ENCODE assay signal across 19 cellular contexts in the genomic region with DNA sequence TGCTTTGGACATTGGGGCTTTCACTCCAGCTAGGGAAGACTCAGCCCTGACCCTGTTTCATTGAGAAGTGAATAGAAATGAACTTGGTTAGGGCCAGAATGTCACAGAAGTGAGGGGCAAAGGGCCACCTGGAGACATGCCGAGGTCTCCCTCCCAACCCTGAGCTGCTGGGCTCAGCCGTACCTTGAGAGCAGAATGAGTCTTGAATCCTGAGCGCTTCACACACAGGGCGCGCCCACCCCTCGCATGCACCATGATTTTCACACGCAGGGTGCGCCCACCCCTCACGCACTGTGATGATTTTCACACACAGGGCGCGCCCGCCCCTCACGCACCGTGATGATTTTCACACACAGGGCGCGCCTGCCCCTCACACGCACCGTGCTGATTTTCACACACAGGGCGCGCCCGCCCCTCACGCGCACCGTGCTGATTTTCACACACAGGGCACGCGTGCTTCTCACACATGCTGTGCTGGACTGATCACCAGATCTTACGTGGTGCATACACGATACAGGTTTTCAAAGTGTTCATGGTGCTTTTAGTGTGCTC.
A peak's percentile ranks its signal among the peaks of the same experiment; 100 is the strongest.
DNase-seq lines count a peak whose midpoint lies in the region; ATAC-seq and TF ChIP-seq lines count a peak whose summit lies in the region.
"Had no signal": no experiment of that assay in that cellular context is flagged by ENCODE, and none has a peak within 500 bp of the region (broad histone marks: within the 10 kb centered on the region; RNA-seq: fewer than 3 reads in every experiment).

No MANE protein-coding gene starts in this region.

- H3K9me3 Mint-ChIP-seq in activated CD4-positive, alpha-beta T cell treated with anti-CD3 and anti-CD28 coated beads, Interleukin-2, amount 10 ng/mL, durations not matched to agents 24 days and 14 days = peaks cover 28% of the 10 kb centered on the region
- peaks cover 11% of the 10 kb centered on the region for H3K9me3 Mint-ChIP-seq in central memory CD8-positive, alpha-beta T cell
- peaks cover 9% of the 10 kb centered on the region for H3K9me3 Mint-ChIP-seq in natural killer cell treated with Interleukin-12 subunit alpha and Interleukin-12 subunit beta and Interleukin-15 and Interleukin-18, amount 100 ng/mL, for 72 hours

- TF ChIP-seq POLR2A in stomach (IDR thresholded peaks at IDR 0.05) = no peak

- H3K27me3 ChIP-seq in H7 (ENCODE audit: control insufficient read depth, insufficient read depth, low read length) = no peaks in the 10 kb centered on the region
- no peaks in the 10 kb centered on the region for H3K27me3 ChIP-seq in stomach
- H3K27me3 ChIP-seq: ascending aorta, neutrophil had no signal

- TF ChIP-seq CTCF in stomach (IDR thresholded peaks at IDR 0.05) = no peak

- H3K9me3 ChIP-seq in stomach = peaks cover 0 to 11% (median 2%) of the 10 kb centered on the region in 4 donors
- H3K9me3 ChIP-seq: ascending aorta, psoas muscle had no signal

- peaks cover 0 to 17% (median 5%) of the 10 kb centered on the region in 4 donors for H3K4me1 ChIP-seq in stomach
- H3K4me1 ChIP-seq: ascending aorta had no signal

- intact Hi-C loops in activated CD4-positive, alpha-beta T cell treated with anti-CD3 and anti-CD28 coated beads, Interleukin-2, amount 10 ng/mL, durations not matched to agents 24 days and 14 days (cut with micrococcal nuclease) = no loop called here
- intact Hi-C loops in stomach (cut with DNase I; ENCODE audit: low total_unique reads) = no loop called here

- H3K4me1 Mint-ChIP-seq in activated CD4-positive, alpha-beta T cell treated with anti-CD3 and anti-CD28 coated beads, Interleukin-2, amount 10 ng/mL, durations not matched to agents 24 days and 14 days = peaks cover 15% of the 10 kb centered on the region
- H3K4me1 Mint-ChIP-seq in central memory CD8-positive, alpha-beta T cell = peaks cover 33% of the 10 kb centered on the region
- peaks cover 30 to 33% of the 10 kb centered on the region in 2 donors for H3K4me1 Mint-ChIP-seq in natural killer cell treated with Interleukin-12 subunit alpha and Interleukin-12 subunit beta and Interleukin-15 and Interleukin-18, amount 100 ng/mL, for 72 hours (ENCODE audit: low read depth in 2 of 2)

- ATAC-seq in central memory CD8-positive, alpha-beta T cell (replicated peaks; ENCODE audit: extremely low read depth, poor library complexity, severe bottlenecking) = no peak
- no peak for ATAC-seq in natural killer cell treated with Interleukin-12 subunit alpha and Interleukin-12 subunit beta and Interleukin-15 and Interleukin-18, amount 100 ng/mL, for 72 hours
- ATAC-seq: psoas muscle had no signal

- peak overlapping the region; percentile 70 for H3K27ac Mint-ChIP-seq in activated CD4-positive, alpha-beta T cell treated with anti-CD3 and anti-CD28 coated beads, Interleukin-2, amount 10 ng/mL, durations not matched to agents 24 days and 14 days
- peak overlapping the region; percentile 68 for H3K27ac Mint-ChIP-seq in central memory CD8-positive, alpha-beta T cell (ENCODE audit: low read depth)
- H3K27ac Mint-ChIP-seq in natural killer cell treated with Interleukin-12 subunit alpha and Interleukin-12 subunit beta and Interleukin-15 and Interleukin-18, amount 100 ng/mL, for 72 hours = peak overlapping the region; percentile 26 to 78

- H3K36me3 ChIP-seq in H7 (replicated peaks; ENCODE audit: control insufficient read depth, insufficient read depth, low read length) (peaks cover 24% of the 10 kb centered on the region), stomach (peaks cover 28 to 67% (median 49%) of the 10 kb centered on the region in 4 donors)

- no peak overlapping the region for H3K4me3 Mint-ChIP-seq in activated CD4-positive, alpha-beta T cell treated with anti-CD3 and anti-CD28 coated beads, Interleukin-2, amount 10 ng/mL, durations not matched to agents 24 days and 14 days
- H3K4me3 Mint-ChIP-seq in central memory CD8-positive, alpha-beta T cell = peak overlapping the region; percentile 41
- no peak overlapping the region for H3K4me3 Mint-ChIP-seq in natural killer cell treated with Interleukin-12 subunit alpha and Interleukin-12 subunit beta and Interleukin-15 and Interleukin-18, amount 100 ng/mL, for 72 hours

- DNase-seq in activated CD4-positive, alpha-beta T cell treated with anti-CD3 and anti-CD28 coated beads, Interleukin-2, amount 10 ng/mL, durations not matched to agents 24 days and 14 days = no peak
- no peak for DNase-seq in activated CD4-positive, alpha-beta T cell treated with anti-CD3 and anti-CD28 coated beads for 4 hours
- DNase-seq in H7 (peak; percentile 10), stomach (no peak), NCI-H2196 (lab: John Stamatoyannopoulos, UW; ENCODE audit: unreplicated experiment) (no peak), NOMO-1 (lab: John Stamatoyannopoulos, UW; ENCODE audit: unreplicated experiment in 2 of 2) (no peak)
- no peak for DNase-seq in central memory CD8-positive, alpha-beta T cell (ENCODE audit: low spot score in 2 of 2)
- no peak for DNase-seq in natural killer cell treated with Interleukin-12 subunit alpha and Interleukin-12 subunit beta and Interleukin-15 and Interleukin-18, amount 100 ng/mL, for 72 hours (ENCODE audit: low spot score)
- DNase-seq: activated CD4-positive, alpha-beta T cell treated with anti-CD3 and anti-CD28 coated beads, Interleukin-2, amount 50 U/mL, for 1 hour; AML-193; central memory CD4-positive, alpha-beta T cell; KG1; NCI-H1436 treated with DMSO at 0.1 percent for 48 hours; NCI-H524; NK-92 treated with Interleukin-12 subunit alpha and Interleukin-12 subunit beta, amount 100 ng/mL, for 24 hours; psoas muscle; SIG-M5 had no signal

- peaks cover 77% of the 10 kb centered on the region for H3K36me3 Mint-ChIP-seq in activated CD4-positive, alpha-beta T cell treated with anti-CD3 and anti-CD28 coated beads, Interleukin-2, amount 10 ng/mL, durations not matched to agents 24 days and 14 days (ENCODE audit: low read depth)
- peaks cover 60% of the 10 kb centered on the region for H3K36me3 Mint-ChIP-seq in central memory CD8-positive, alpha-beta T cell (ENCODE audit: insufficient read depth)
- H3K36me3 Mint-ChIP-seq in natural killer cell treated with Interleukin-12 subunit alpha and Interleukin-12 subunit beta and Interleukin-15 and Interleukin-18, amount 100 ng/mL, for 72 hours = peaks cover 52% of the 10 kb centered on the region

- WGBS in stomach, 5 donors = 93 to 98% (median 96%) methylated on average over 28 of the region's 28 CpGs

- no peaks in the 10 kb centered on the region for H3K27me3 Mint-ChIP-seq in activated CD4-positive, alpha-beta T cell treated with anti-CD3 and anti-CD28 coated beads, Interleukin-2, amount 10 ng/mL, durations not matched to agents 24 days and 14 days
- H3K27me3 Mint-ChIP-seq in central memory CD8-positive, alpha-beta T cell = no peaks in the 10 kb centered on the region
- H3K27me3 Mint-ChIP-seq in natural killer cell treated with Interleukin-12 subunit alpha and Interleukin-12 subunit beta and Interleukin-15 and Interleukin-18, amount 100 ng/mL, for 72 hours = no peaks in the 10 kb centered on the region

- no peak overlapping the region for H3K27ac ChIP-seq in stomach
- H3K27ac ChIP-seq: ascending aorta, psoas muscle had no signal

- TF ChIP-seq EP300 in stomach (IDR thresholded peaks at IDR 0.05) = no peak

- H3K4me3 ChIP-seq in H7 (ENCODE audit: insufficient read depth, low read depth, low read length) = no peak overlapping the region
- H3K4me3 ChIP-seq in stomach = no peak overlapping the region
- H3K4me3 ChIP-seq: ascending aorta, psoas muscle had no signal
